8 cellular contexts compared by ENCODE assay signal in the genomic region with DNA sequence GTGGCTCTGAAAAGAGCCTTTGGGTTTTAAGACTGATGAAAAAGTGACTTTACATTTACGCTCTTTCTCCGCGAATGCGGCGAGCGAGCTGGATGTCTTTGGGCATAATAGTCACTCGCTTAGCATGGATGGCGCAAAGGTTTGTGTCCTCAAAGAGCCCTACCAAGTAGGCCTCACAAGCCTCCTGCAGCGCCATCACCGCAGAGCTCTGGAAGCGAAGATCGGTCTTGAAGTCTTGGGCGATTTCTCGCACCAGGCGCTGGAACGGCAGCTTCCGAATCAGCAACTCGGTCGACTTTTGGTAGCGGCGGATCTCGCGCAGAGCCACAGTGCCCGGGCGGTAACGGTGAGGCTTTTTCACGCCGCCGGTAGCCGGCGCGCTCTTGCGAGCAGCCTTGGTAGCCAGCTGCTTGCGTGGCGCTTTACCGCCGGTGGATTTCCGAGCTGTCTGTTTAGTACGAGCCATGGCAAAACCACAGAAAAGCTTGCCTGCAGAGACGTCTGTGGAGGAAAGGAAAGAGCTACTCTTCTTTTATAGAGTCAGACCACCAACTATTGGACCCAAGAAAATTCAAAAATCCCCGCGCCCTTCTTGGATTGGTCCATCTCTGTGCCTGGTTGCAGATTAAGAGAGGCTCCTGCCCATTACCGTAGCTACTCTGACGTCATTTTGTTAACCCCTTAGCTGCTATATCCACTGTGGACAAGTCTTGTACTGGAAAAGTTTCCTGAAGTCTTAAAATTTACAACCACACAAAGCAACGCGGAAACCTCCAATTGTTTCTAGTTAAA. TPM values are rescaled to one million over a fixed set of nuclear protein-coding genes. Genes with fewer than 3 reads are reported as not detected.
A peak's percentile ranks its signal among the peaks of the same experiment; 100 is the strongest.
DNase-seq lines count a peak whose midpoint lies in the region; ATAC-seq and TF ChIP-seq lines count a peak whose summit lies in the region.

No MANE protein-coding gene starts in this region.

- peak overlapping the region; percentile 53 to 99 (median 91); a peak in 21 of 22 replicates for H3K27ac ChIP-seq in BLaER1 treated with 17β-estradiol and CSF1 and Interleukin-3, amounts not matched to agents 10 nM and 100 nM
- peak overlapping the region; percentile 22 for H3K27ac ChIP-seq in cingulate gyrus (ENCODE audit: low read depth, low read length)

- peak; percentile 59 for ATAC-seq in HG03439 (IDR thresholded peaks at IDR 0.05; ENCODE audit: unreplicated experiment)

- peaks cover 0 to 5% (median 0%) of the 10 kb centered on the region in 11 experiments; a peak in 1 of 22 replicates for H4K20me1 ChIP-seq in BLaER1 treated with 17β-estradiol and CSF1 and Interleukin-3, amounts not matched to agents 10 nM and 100 nM

- no peaks in the 10 kb centered on the region for H3K27me3 ChIP-seq in BLaER1 treated with 17β-estradiol and CSF1 and Interleukin-3, amounts not matched to agents 10 nM and 100 nM
- H3K27me3 ChIP-seq in kidney epithelial cell (ENCODE audit: control insufficient read depth, insufficient read depth, low read length) = no peaks in the 10 kb centered on the region

- TF ChIP-seq CTCF in kidney epithelial cell (IDR thresholded peaks at IDR 0.05; ENCODE audit: insufficient read depth, low read length, poor library complexity, severe bottlenecking) = peak; percentile 16

- TF ChIP-seq POLR2A in GM19193 (IDR thresholded peaks at IDR 0.05; ENCODE audit: extremely low read depth, insufficient read depth, insufficient read length) = peak; percentile 100

- peaks cover 46 to 67% (median 55%) of the 10 kb centered on the region in 10 experiments for H3K4me1 ChIP-seq in BLaER1 treated with 17β-estradiol and CSF1 and Interleukin-3, amounts not matched to agents 10 nM and 100 nM

- peak; percentile 98 for DNase-seq in NCI-H460 (ENCODE audit: extremely low read depth, low read depth)
- DNase-seq in activated CD4-positive, CD25-positive, alpha-beta regulatory T cell treated with anti-CD3 and anti-CD28 coated beads, Interleukin-2, amount 50 U/mL, for 72 hours = peak; percentile 72
- DNase-seq in kidney epithelial cell (ENCODE audit: low read depth) = peak; percentile 92
- DNase-seq in stimulated activated CD4-positive, alpha-beta T cell treated with anti-CD3 and anti-CD28 coated beads, Interleukin-1b, Interleukin-23, amount 100 ng/mL, for 48 hours = peak; percentile 90

- H3K4me3 ChIP-seq in BLaER1 treated with 17β-estradiol and CSF1 and Interleukin-3, amounts not matched to agents 10 nM and 100 nM = peak overlapping the region; percentile 59 to 80 (median 70)
- peak overlapping the region; percentile 53 for H3K4me3 ChIP-seq in kidney epithelial cell (ENCODE audit: low read depth, low read length)

- H3K9ac ChIP-seq in BLaER1 treated with 17β-estradiol and CSF1 and Interleukin-3, amounts not matched to agents 10 nM and 100 nM = peak overlapping the region; percentile 81 to 93 (median 88)

- no peaks in the 10 kb centered on the region for H3K36me3 ChIP-seq in BLaER1 treated with 17β-estradiol and CSF1 and Interleukin-3, amounts not matched to agents 10 nM and 100 nM
- no peaks in the 10 kb centered on the region for H3K36me3 ChIP-seq in kidney epithelial cell (ENCODE audit: control insufficient read depth, insufficient read depth, low read length)

- H3K9me3 ChIP-seq in BLaER1 treated with 17β-estradiol and CSF1 and Interleukin-3, amounts not matched to agents 10 nM and 100 nM (replicated peaks in 1 of 11) = no peaks in the 10 kb centered on the region

- H3K4me2 ChIP-seq in BLaER1 treated with 17β-estradiol and CSF1 and Interleukin-3, amounts not matched to agents 10 nM and 100 nM = peak overlapping the region; percentile 77 to 97 (median 92)

RNA-seq across cellular contexts. Expression of gene HFE, which starts 55.4 kb away (rescaled TPM):
- 11.5 and 14.5 TPM in 2 replicates for total RNA-seq in NCI-H460 (2014; rRNA removed; shearing (Covaris generic))
- 15.3 and 21.5 TPM in 2 replicates for polyA plus RNA-seq in NCI-H460 (2014; cell fraction: nucleus; rRNA removed)
- 1.4 and 2.6 TPM in 2 replicates for total RNA-seq in kidney epithelial cell

Comparison
In these comparisons a context has a peak if more than half of its experiments do, and no peak if none do; other contexts are left out.
1. Peak in every context shown above with its lines: DNase-seq, ATAC-seq, H3K4me3 ChIP-seq and H3K27ac ChIP-seq.